9 cellular contexts compared by ENCODE assay signal in genomic region chr3:155737844-155738460, GRCh38. TPM values are rescaled to one million over a fixed set of nuclear protein-coding genes. Genes with fewer than 3 reads are reported as not detected.
DNase-seq lines count a peak whose midpoint lies in the region; ATAC-seq, FAIRE-seq and TF ChIP-seq lines count a peak whose summit lies in the region.
"Had no signal": no experiment of that assay in that cellular context is flagged by ENCODE, and none has a peak within 500 bp of the region (broad histone marks: within the 10 kb centered on the region; RNA-seq: fewer than 3 reads in every experiment).

No MANE protein-coding gene starts in this region.

- no peaks in the 10 kb centered on the region for H3K9me3 ChIP-seq in lung (ENCODE audit: control insufficient read depth in 2 of 2, insufficient read depth in 1 of 2, low read length in 1 of 2)

- no peak overlapping the region for H3K4me3 Mint-ChIP-seq in activated naive CD8-positive, alpha-beta T cell treated with anti-CD3 and anti-CD28 coated beads for 36 hours

- intact Hi-C loops in posterior cingulate gyrus (cut with DNase I), result no loop called here

- H3K36me3 Mint-ChIP-seq in activated naive CD8-positive, alpha-beta T cell treated with anti-CD3 and anti-CD28 coated beads for 36 hours, result no peaks in the 10 kb centered on the region

- no peak overlapping the region for H3K4me3 ChIP-seq in lung

- peak; percentile 84 for FAIRE-seq in GM18507 (lab: Jason Lieb, UNC)
- FAIRE-seq: H1 had no signal

- H3K27me3 Mint-ChIP-seq in activated naive CD8-positive, alpha-beta T cell treated with anti-CD3 and anti-CD28 coated beads for 36 hours, result peaks cover 47% of the 10 kb centered on the region

- 44 to 57% methylated on average over 8 of the region's 8 CpGs for WGBS in lung, 2 donors

- no peaks in the 10 kb centered on the region for H3K4me1 Mint-ChIP-seq in activated naive CD8-positive, alpha-beta T cell treated with anti-CD3 and anti-CD28 coated beads for 36 hours

- peaks cover 0 to under 1% of the 10 kb centered on the region in 2 donors for H3K4me1 ChIP-seq in lung (ENCODE audit: control insufficient read depth in 2 of 2, insufficient read depth in 2 of 2, low read length in 2 of 2)

- H3K27me3 ChIP-seq in lung (ENCODE audit: control insufficient read depth, insufficient read depth), result peaks cover 2% of the 10 kb centered on the region

- H3K9me3 Mint-ChIP-seq in activated naive CD8-positive, alpha-beta T cell treated with anti-CD3 and anti-CD28 coated beads for 36 hours, result no peaks in the 10 kb centered on the region

- H3K27ac Mint-ChIP-seq in activated naive CD8-positive, alpha-beta T cell treated with anti-CD3 and anti-CD28 coated beads for 36 hours, result no peak overlapping the region

- peak; percentile 93 for ATAC-seq in HG02759 (IDR thresholded peaks at IDR 0.05; ENCODE audit: unreplicated experiment)
- ATAC-seq in lung (ENCODE audit: insufficient read depth, low FRiP score), result peak; percentile 79

- no peak for DNase-seq in GM18507 (ENCODE audit: extremely low spot score, insufficient read length, low read depth)
- DNase-seq in NCI-H510A (lab: John Stamatoyannopoulos, UW), result peak; percentile 5
- DNase-seq in lung (ENCODE audit: low spot score), result peak; percentile 83
- no peak for DNase-seq in activated naive CD8-positive, alpha-beta T cell treated with anti-CD3 and anti-CD28 coated beads for 36 hours
- no peak for DNase-seq in posterior cingulate gyrus
- no peak for DNase-seq in NCI-H2107 (lab: John Stamatoyannopoulos, UW)
- DNase-seq in NCI-H1092 treated with DMSO at 0.1 percent for 48 hours (lab: John Stamatoyannopoulos, UW), result no peak

- no peaks in the 10 kb centered on the region for H3K36me3 ChIP-seq in lung (ENCODE audit: control insufficient read depth in 2 of 2, insufficient read depth in 2 of 2, low read length in 2 of 2)

- peak overlapping the region in 1 of 2 donors; percentile 57 for H3K27ac ChIP-seq in lung (ENCODE audit: low read depth in 1 of 2, low read length in 1 of 2)

- TF ChIP-seq CTCF in lung (IDR thresholded peaks at IDR 0.05; ENCODE audit: control extremely low read depth, extremely low read depth), result no peak

RNA-seq across cellular contexts. Expression of gene PLCH1, which starts 6.9 kb away (rescaled TPM):
- 10 to 100 TPM; 14.2 to 22.8 TPM for total RNA-seq in lung
- polyA plus RNA-seq in lung, result 1 to 10 TPM; 2.5 to 4.1 TPM
- total RNA-seq in activated naive CD8-positive, alpha-beta T cell treated with anti-CD3 and anti-CD28 coated beads for 36 hours, result 1 to 10 TPM; 1.2 to 1.3 TPM

Comparison
In these comparisons a context has a peak if more than half of its experiments do, and no peak if none do; other contexts are left out.
1. DNase-seq: peak in NCI-H510A (single experiment) and lung (single experiment); none in GM18507 (single experiment), activated naive CD8-positive, alpha-beta T cell treated with anti-CD3 and anti-CD28 coated beads for 36 hours (single experiment), posterior cingulate gyrus (0 of 10), NCI-H2107 (single experiment) and NCI-H1092 treated with DMSO at 0.1 percent for 48 hours (single experiment).
2. RNA of gene PLCH1, which starts 6.9 kb away (total RNA-seq): 14.2 to 22.8 TPM in lung; 1.2 to 1.3 TPM in activated naive CD8-positive, alpha-beta T cell treated with anti-CD3 and anti-CD28 coated beads for 36 hours; every median in the first group is over 4 times any median in the second.